Comparison of ENCODE assay signal across 26 cellular contexts in the genomic region with DNA sequence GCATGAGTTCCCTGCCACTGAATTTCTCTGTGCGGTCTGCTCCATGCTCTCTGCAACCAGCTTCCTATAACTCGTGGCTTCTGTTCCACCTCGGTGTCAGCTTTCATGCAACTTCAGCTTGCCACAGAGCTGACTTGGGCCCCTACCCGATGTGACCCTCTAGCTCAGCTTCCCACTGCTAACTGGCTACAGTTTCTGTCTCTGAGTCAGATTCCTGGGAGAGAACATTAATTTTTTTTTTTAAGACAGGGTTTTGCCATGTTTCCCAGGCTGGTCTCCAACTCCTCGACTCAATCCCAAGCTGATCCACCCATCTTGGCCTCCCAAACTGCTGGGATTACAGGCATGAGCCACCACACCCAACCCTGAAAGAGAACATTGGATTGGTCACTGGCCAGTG.
"Had no signal": no experiment of that assay in that cellular context is flagged by ENCODE, and none has a peak within 500 bp of the region (broad histone marks: within the 10 kb centered on the region; RNA-seq: fewer than 3 reads in every experiment).

No MANE protein-coding gene starts in this region.

- ATAC-seq: activated CD8-positive, alpha-beta memory T cell treated with anti-CD3 and anti-CD28 coated beads, Interleukin-2, amount 10 ng/mL, durations not matched to agents 7 days and 5 days; body of pancreas; Panc1; Right ventricle myocardium inferior; T-cell had no signal

- H3K27ac Mint-ChIP-seq: activated B cell treated with CpG ODN at 0.5 μM for 24 hours; activated CD4-positive, alpha-beta T cell treated with anti-CD3 and anti-CD28 coated beads, Interleukin-2, amount 10 ng/mL, durations not matched to agents 24 days and 14 days; activated CD8-positive, alpha-beta memory T cell treated with anti-CD3 and anti-CD28 coated beads, Interleukin-2, amount 10 ng/mL, durations not matched to agents 7 days and 5 days; activated naive CD4-positive, alpha-beta T cell treated with anti-CD3 and anti-CD28 coated beads, Interleukin-2, amount 50 U/mL, for 24 hours; activated T-cell treated with anti-CD3 and anti-CD28 coated beads, Interleukin-2, amount 50 U/mL, for 24 hours; activated T-helper 1 cell treated with anti-CD3 and anti-CD28 coated beads, Interleukin-12 subunit alpha, Interleukin-12 subunit beta, Interleukin-2, Interleukin-4 antibody, amounts not matched to agents 30 ng/mL and 10 ng/mL and 1 ng/mL, durations not matched to agents 14 hours and 24 hours and 36 hours; T-cell had no signal

- H3K4me1 Mint-ChIP-seq: activated CD4-positive, alpha-beta T cell treated with anti-CD3 and anti-CD28 coated beads, Interleukin-2, amount 10 ng/mL, durations not matched to agents 24 days and 14 days; activated CD8-positive, alpha-beta memory T cell treated with anti-CD3 and anti-CD28 coated beads, Interleukin-2, amount 10 ng/mL, durations not matched to agents 7 days and 5 days; activated naive CD4-positive, alpha-beta T cell treated with anti-CD3 and anti-CD28 coated beads, Interleukin-2, amount 50 U/mL, for 24 hours; T-cell had no signal

- H3K36me3 Mint-ChIP-seq: activated CD8-positive, alpha-beta memory T cell treated with anti-CD3 and anti-CD28 coated beads, Interleukin-2, amount 10 ng/mL, durations not matched to agents 7 days and 5 days; activated naive CD4-positive, alpha-beta T cell treated with anti-CD3 and anti-CD28 coated beads, Interleukin-2, amount 50 U/mL, for 24 hours; T-cell had no signal

- H3K9me3 Mint-ChIP-seq: activated B cell treated with CpG ODN at 0.5 μM for 24 hours; activated CD4-positive, alpha-beta T cell treated with anti-CD3 and anti-CD28 coated beads, Interleukin-2, amount 10 ng/mL, durations not matched to agents 24 days and 14 days; activated naive CD4-positive, alpha-beta T cell treated with anti-CD3 and anti-CD28 coated beads, Interleukin-2, amount 50 U/mL, for 24 hours; activated T-cell treated with anti-CD3 and anti-CD28 coated beads, Interleukin-2, amount 50 U/mL, for 24 hours; activated T-helper 1 cell treated with anti-CD3 and anti-CD28 coated beads, Interleukin-12 subunit alpha, Interleukin-12 subunit beta, Interleukin-2, Interleukin-4 antibody, amounts not matched to agents 30 ng/mL and 10 ng/mL and 1 ng/mL, durations not matched to agents 14 hours and 24 hours and 36 hours; T-cell had no signal

- DNase-seq: activated B cell treated with CpG ODN at 0.5 μM for 24 hours; activated CD4-positive, alpha-beta T cell treated with anti-CD3 and anti-CD28 coated beads for 1 hour; activated CD4-positive, alpha-beta T cell treated with anti-CD3 and anti-CD28 coated beads, Interleukin-2, amount 10 ng/mL, durations not matched to agents 24 days and 14 days; activated CD4-positive, alpha-beta T cell treated with anti-CD3 and anti-CD28 coated beads, Interleukin-2, amount 50 U/mL, for 48 hours; activated CD8-positive, alpha-beta memory T cell treated with anti-CD3 and anti-CD28 coated beads, Interleukin-2, amount 10 ng/mL, durations not matched to agents 7 days and 5 days; activated effector memory CD4-positive, alpha-beta T cell treated with Interleukin-2 at 50 U/mL for 16 hours; activated naive CD4-positive, alpha-beta T cell; activated T-cell treated with anti-CD3 and anti-CD28 coated beads, Interleukin-2, amount 50 U/mL, for 24 hours; body of pancreas; central memory CD4-positive, alpha-beta T cell; MM.1S; NCI-H1105 treated with DMSO at 0.1 percent for 48 hours; NCI-H1436 treated with DMSO at 0.1 percent for 48 hours; NCI-H187; NCI-H2171; NCI-H226; NCI-H526; NCI-H82; RPMI8226; T-cell; T-helper 2 cell; T1000 had no signal

- H3K4me3 Mint-ChIP-seq: activated B cell treated with CpG ODN at 0.5 μM for 24 hours; activated CD4-positive, alpha-beta T cell treated with anti-CD3 and anti-CD28 coated beads, Interleukin-2, amount 10 ng/mL, durations not matched to agents 24 days and 14 days; activated CD8-positive, alpha-beta memory T cell treated with anti-CD3 and anti-CD28 coated beads, Interleukin-2, amount 10 ng/mL, durations not matched to agents 7 days and 5 days; activated naive CD4-positive, alpha-beta T cell treated with anti-CD3 and anti-CD28 coated beads, Interleukin-2, amount 50 U/mL, for 24 hours; activated T-cell treated with anti-CD3 and anti-CD28 coated beads, Interleukin-2, amount 50 U/mL, for 24 hours; activated T-helper 1 cell treated with anti-CD3 and anti-CD28 coated beads, Interleukin-12 subunit alpha, Interleukin-12 subunit beta, Interleukin-2, Interleukin-4 antibody, amounts not matched to agents 30 ng/mL and 10 ng/mL and 1 ng/mL, durations not matched to agents 14 hours and 24 hours and 36 hours; T-cell had no signal
